In the genomic region with DNA sequence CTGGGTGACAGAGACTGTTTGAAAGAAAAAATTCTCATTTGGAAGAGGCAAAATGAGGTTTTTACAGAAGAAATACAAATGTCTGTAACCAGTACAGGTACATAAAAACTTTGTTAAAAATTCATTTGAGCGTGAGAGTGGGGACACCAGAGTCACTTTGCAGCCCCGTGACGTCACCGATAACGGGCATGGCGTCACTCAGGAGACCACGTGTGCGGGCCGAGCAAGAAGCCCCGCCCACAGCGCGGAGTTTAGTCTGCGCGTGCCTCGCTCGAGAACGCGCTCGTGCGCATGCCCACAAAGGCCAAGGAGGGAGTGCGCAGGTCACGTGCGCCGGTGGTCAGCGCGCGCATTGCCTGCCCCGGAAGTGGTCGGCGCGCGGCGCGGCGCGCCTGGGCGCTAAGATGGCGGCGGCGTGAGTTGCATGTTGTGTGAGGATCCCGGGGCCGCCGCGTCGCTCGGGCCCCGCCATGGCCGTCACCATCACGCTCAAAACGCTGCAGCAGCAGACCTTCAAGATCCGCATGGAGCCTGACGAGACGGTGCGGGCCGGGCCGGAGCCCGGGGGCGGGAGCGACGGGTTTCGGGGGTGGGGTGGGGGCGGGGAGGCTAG, we compare ENCODE assay signal across 1 cellular context.
A peak's percentile ranks its signal among the peaks of the same experiment; 100 is the strongest.
TF ChIP-seq lines count a peak whose summit lies in the region.

A gene (plus strand): TSS at position 384 of the 613 bp plus-strand sequence. CDS start 87 bp downstream, at position 471.

TF ChIP-seq in HepG2, 621 proteins besides CTCF, POLR2A, EP300 and RAD21 (continued from another document and continues in another):
- TF ChIP-seq, protein P1, sequence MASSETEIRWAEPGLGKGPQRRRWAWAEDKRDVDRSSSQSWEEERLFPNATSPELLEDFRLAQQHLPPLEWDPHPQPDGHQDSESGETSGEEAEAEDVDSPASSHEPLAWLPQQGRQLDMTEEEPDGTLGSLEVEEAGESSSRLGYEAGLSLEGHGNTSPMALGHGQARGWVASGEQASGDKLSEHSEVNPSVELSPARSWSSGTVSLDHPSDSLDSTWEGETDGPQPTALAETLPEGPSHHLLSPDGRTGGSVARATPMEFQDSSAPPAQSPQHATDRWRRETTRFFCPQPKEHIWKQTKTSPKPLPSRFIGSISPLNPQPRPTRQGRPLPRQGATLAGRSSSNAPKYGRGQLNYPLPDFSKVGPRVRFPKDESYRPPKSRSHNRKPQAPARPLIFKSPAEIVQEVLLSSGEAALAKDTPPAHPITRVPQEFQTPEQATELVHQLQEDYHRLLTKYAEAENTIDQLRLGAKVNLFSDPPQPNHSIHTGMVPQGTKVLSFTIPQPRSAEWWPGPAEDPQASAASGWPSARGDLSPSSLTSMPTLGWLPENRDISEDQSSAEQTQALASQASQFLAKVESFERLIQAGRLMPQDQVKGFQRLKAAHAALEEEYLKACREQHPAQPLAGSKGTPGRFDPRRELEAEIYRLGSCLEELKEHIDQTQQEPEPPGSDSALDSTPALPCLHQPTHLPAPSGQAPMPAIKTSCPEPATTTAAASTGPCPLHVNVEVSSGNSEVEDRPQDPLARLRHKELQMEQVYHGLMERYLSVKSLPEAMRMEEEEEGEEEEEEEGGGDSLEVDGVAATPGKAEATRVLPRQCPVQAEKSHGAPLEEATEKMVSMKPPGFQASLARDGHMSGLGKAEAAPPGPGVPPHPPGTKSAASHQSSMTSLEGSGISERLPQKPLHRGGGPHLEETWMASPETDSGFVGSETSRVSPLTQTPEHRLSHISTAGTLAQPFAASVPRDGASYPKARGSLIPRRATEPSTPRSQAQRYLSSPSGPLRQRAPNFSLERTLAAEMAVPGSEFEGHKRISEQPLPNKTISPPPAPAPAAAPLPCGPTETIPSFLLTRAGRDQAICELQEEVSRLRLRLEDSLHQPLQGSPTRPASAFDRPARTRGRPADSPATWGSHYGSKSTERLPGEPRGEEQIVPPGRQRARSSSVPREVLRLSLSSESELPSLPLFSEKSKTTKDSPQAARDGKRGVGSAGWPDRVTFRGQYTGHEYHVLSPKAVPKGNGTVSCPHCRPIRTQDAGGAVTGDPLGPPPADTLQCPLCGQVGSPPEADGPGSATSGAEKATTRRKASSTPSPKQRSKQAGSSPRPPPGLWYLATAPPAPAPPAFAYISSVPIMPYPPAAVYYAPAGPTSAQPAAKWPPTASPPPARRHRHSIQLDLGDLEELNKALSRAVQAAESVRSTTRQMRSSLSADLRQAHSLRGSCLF (CRISPR knock-in tag; IDR thresholded peaks at IDR 0.05; ENCODE audit: borderline replicate concordance) = 0 out of 2 replicates have a peak, but pooled peaks have one; percentile 19
- TF ChIP-seq, protein P2, sequence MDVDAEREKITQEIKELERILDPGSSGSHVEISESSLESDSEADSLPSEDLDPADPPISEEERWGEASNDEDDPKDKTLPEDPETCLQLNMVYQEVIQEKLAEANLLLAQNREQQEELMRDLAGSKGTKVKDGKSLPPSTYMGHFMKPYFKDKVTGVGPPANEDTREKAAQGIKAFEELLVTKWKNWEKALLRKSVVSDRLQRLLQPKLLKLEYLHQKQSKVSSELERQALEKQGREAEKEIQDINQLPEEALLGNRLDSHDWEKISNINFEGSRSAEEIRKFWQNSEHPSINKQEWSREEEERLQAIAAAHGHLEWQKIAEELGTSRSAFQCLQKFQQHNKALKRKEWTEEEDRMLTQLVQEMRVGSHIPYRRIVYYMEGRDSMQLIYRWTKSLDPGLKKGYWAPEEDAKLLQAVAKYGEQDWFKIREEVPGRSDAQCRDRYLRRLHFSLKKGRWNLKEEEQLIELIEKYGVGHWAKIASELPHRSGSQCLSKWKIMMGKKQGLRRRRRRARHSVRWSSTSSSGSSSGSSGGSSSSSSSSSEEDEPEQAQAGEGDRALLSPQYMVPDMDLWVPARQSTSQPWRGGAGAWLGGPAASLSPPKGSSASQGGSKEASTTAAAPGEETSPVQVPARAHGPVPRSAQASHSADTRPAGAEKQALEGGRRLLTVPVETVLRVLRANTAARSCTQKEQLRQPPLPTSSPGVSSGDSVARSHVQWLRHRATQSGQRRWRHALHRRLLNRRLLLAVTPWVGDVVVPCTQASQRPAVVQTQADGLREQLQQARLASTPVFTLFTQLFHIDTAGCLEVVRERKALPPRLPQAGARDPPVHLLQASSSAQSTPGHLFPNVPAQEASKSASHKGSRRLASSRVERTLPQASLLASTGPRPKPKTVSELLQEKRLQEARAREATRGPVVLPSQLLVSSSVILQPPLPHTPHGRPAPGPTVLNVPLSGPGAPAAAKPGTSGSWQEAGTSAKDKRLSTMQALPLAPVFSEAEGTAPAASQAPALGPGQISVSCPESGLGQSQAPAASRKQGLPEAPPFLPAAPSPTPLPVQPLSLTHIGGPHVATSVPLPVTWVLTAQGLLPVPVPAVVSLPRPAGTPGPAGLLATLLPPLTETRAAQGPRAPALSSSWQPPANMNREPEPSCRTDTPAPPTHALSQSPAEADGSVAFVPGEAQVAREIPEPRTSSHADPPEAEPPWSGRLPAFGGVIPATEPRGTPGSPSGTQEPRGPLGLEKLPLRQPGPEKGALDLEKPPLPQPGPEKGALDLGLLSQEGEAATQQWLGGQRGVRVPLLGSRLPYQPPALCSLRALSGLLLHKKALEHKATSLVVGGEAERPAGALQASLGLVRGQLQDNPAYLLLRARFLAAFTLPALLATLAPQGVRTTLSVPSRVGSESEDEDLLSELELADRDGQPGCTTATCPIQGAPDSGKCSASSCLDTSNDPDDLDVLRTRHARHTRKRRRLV (CRISPR knock-in tag; IDR thresholded peaks at IDR 0.05) = no peak
- TF ChIP-seq ZNF839 (CRISPR knock-in tag; IDR thresholded peaks at IDR 0.05; ENCODE audit: borderline replicate concordance) = no peak
- no peak for TF ChIP-seq ZNF337 (CRISPR knock-in tag; IDR thresholded peaks at IDR 0.05; ENCODE audit: borderline replicate concordance, low read depth)
- TF ChIP-seq, protein P3, sequence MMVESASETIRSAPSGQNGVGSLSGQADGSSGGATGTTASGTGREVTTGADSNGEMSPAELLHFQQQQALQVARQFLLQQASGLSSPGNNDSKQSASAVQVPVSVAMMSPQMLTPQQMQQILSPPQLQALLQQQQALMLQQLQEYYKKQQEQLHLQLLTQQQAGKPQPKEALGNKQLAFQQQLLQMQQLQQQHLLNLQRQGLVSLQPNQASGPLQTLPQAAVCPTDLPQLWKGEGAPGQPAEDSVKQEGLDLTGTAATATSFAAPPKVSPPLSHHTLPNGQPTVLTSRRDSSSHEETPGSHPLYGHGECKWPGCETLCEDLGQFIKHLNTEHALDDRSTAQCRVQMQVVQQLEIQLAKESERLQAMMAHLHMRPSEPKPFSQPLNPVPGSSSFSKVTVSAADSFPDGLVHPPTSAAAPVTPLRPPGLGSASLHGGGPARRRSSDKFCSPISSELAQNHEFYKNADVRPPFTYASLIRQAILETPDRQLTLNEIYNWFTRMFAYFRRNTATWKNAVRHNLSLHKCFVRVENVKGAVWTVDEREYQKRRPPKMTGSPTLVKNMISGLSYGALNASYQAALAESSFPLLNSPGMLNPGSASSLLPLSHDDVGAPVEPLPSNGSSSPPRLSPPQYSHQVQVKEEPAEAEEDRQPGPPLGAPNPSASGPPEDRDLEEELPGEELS (CRISPR knock-in tag; IDR thresholded peaks at IDR 0.05) = peak; percentile 72; the same call in 1 of the 2 replicates
- TF ChIP-seq PCBP1 (IDR thresholded peaks at IDR 0.05; ENCODE audit: borderline replicate concordance, low read depth, low read length) = 0 out of 2 replicates have a peak, but pooled peaks have one; percentile 30
- 0 out of 2 replicates have a peak, but pooled peaks have one; percentile 18 for TF ChIP-seq ZKSCAN1 (IDR thresholded peaks at IDR 0.05; ENCODE audit: low read length)
- no peak for TF ChIP-seq ZNF30 (CRISPR knock-in tag; IDR thresholded peaks at IDR 0.05)
- peak; percentile 76; the same call in 1 of the 2 replicates for TF ChIP-seq KAT7 (CRISPR knock-in tag; IDR thresholded peaks at IDR 0.05; ENCODE audit: borderline replicate concordance)
- peak; percentile 75; the same call in 1 of the 2 replicates for TF ChIP-seq NFE2L1 (CRISPR knock-in tag; IDR thresholded peaks at IDR 0.05; ENCODE audit: borderline replicate concordance)
- TF ChIP-seq ZNF235 (CRISPR knock-in tag; IDR thresholded peaks at IDR 0.05; ENCODE audit: borderline replicate concordance) = no peak
- peak; percentile 69 for TF ChIP-seq SRSF1 (optimal IDR thresholded peaks at IDR 0.05; ENCODE audit: low read depth, low read length)
- TF ChIP-seq SNAPC2 (CRISPR knock-in tag; IDR thresholded peaks at IDR 0.05) = no peak
- TF ChIP-seq, protein P4, sequence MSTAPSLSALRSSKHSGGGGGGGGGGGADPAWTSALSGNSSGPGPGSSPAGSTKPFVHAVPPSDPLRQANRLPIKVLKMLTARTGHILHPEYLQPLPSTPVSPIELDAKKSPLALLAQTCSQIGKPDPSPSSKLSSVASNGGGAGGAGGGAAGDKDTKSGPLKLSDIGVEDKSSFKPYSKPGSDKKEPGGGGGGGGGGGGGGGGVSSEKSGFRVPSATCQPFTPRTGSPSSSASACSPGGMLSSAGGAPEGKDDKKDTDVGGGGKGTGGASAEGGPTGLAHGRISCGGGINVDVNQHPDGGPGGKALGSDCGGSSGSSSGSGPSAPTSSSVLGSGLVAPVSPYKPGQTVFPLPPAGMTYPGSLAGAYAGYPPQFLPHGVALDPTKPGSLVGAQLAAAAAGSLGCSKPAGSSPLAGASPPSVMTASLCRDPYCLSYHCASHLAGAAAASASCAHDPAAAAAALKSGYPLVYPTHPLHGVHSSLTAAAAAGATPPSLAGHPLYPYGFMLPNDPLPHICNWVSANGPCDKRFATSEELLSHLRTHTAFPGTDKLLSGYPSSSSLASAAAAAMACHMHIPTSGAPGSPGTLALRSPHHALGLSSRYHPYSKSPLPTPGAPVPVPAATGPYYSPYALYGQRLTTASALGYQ (CRISPR knock-in tag; IDR thresholded peaks at IDR 0.05) = peak; percentile 75; the same call in 1 of the 2 replicates
- TF ChIP-seq, protein P5, sequence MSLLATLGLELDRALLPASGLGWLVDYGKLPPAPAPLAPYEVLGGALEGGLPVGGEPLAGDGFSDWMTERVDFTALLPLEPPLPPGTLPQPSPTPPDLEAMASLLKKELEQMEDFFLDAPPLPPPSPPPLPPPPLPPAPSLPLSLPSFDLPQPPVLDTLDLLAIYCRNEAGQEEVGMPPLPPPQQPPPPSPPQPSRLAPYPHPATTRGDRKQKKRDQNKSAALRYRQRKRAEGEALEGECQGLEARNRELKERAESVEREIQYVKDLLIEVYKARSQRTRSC (CRISPR knock-in tag; IDR thresholded peaks at IDR 0.05; ENCODE audit: low read depth) = no peak
- peak; percentile 80 for TF ChIP-seq POGZ (CRISPR knock-in tag; IDR thresholded peaks at IDR 0.05)
- peak; percentile 63; the same call in 1 of the 2 replicates for TF ChIP-seq SMAD1 (CRISPR knock-in tag; IDR thresholded peaks at IDR 0.05; ENCODE audit: borderline replicate concordance, low read depth)
- TF ChIP-seq, protein P6, sequence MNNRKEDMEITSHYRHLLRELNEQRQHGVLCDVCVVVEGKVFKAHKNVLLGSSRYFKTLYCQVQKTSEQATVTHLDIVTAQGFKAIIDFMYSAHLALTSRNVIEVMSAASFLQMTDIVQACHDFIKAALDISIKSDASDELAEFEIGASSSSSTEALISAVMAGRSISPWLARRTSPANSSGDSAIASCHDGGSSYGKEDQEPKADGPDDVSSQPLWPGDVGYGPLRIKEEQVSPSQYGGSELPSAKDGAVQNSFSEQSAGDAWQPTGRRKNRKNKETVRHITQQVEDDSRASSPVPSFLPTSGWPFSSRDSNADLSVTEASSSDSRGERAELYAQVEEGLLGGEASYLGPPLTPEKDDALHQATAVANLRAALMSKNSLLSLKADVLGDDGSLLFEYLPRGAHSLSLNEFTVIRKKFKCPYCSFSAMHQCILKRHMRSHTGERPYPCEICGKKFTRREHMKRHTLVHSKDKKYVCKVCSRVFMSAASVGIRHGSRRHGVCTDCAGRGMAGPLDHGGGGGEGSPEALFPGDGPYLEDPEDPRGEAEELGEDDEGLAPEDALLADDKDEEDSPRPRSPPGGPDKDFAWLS (CRISPR knock-in tag; IDR thresholded peaks at IDR 0.05; ENCODE audit: borderline replicate concordance) = no peak
- TF ChIP-seq CBFB (CRISPR knock-in tag; IDR thresholded peaks at IDR 0.05) = peak; percentile 96
- TF ChIP-seq POLR2G (IDR thresholded peaks at IDR 0.05; ENCODE audit: low read depth, low read length) = peak; percentile 89
- TF ChIP-seq MAZ (IDR thresholded peaks at IDR 0.05; ENCODE audit: borderline replicate concordance, low read depth, low read length) = 0 out of 2 replicates have a peak, but pooled peaks have one; percentile 39
- TF ChIP-seq MAZ (CRISPR knock-in tag; IDR thresholded peaks at IDR 0.05; ENCODE audit: low read depth) = peak; percentile 90
- TF ChIP-seq ARNTL (CRISPR knock-in tag; IDR thresholded peaks at IDR 0.05) = peak; percentile 93
- no peak for TF ChIP-seq NCOA5 (CRISPR knock-in tag; IDR thresholded peaks at IDR 0.05)
- TF ChIP-seq NBN (conservative IDR thresholded peaks at IDR 0.05) = no peak
- no peak for TF ChIP-seq KAT2B (IDR thresholded peaks at IDR 0.05; ENCODE audit: borderline replicate concordance, low read depth, low read length)
- TF ChIP-seq YY1 (IDR thresholded peaks at IDR 0.05; ENCODE audit: insufficient read depth, insufficient replicate concordance, low read depth, low read length) = peak; percentile 98
- TF ChIP-seq, protein P7, sequence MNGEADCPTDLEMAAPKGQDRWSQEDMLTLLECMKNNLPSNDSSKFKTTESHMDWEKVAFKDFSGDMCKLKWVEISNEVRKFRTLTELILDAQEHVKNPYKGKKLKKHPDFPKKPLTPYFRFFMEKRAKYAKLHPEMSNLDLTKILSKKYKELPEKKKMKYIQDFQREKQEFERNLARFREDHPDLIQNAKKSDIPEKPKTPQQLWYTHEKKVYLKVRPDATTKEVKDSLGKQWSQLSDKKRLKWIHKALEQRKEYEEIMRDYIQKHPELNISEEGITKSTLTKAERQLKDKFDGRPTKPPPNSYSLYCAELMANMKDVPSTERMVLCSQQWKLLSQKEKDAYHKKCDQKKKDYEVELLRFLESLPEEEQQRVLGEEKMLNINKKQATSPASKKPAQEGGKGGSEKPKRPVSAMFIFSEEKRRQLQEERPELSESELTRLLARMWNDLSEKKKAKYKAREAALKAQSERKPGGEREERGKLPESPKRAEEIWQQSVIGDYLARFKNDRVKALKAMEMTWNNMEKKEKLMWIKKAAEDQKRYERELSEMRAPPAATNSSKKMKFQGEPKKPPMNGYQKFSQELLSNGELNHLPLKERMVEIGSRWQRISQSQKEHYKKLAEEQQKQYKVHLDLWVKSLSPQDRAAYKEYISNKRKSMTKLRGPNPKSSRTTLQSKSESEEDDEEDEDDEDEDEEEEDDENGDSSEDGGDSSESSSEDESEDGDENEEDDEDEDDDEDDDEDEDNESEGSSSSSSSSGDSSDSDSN (CRISPR knock-in tag; IDR thresholded peaks at IDR 0.05) = 0 out of 2 replicates have a peak, but pooled peaks have one; percentile 39
- peak; percentile 91 for TF ChIP-seq SP4 (CRISPR knock-in tag; IDR thresholded peaks at IDR 0.05)
- TF ChIP-seq, protein P8, sequence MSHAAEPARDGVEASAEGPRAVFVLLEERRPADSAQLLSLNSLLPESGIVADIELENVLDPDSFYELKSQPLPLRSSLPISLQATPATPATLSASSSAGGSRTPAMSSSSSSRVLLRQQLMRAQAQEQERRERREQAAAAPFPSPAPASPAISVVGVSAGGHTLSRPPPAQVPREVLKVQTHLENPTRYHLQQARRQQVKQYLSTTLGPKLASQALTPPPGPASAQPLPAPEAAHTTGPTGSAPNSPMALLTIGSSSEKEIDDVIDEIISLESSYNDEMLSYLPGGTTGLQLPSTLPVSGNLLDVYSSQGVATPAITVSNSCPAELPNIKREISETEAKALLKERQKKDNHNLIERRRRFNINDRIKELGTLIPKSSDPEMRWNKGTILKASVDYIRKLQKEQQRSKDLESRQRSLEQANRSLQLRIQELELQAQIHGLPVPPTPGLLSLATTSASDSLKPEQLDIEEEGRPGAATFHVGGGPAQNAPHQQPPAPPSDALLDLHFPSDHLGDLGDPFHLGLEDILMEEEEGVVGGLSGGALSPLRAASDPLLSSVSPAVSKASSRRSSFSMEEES (CRISPR knock-in tag; IDR thresholded peaks at IDR 0.05) = peak; percentile 95
- no peak for TF ChIP-seq ZNF468 (CRISPR knock-in tag; IDR thresholded peaks at IDR 0.05)
- TF ChIP-seq TBL1XR1 (IDR thresholded peaks at IDR 0.05; ENCODE audit: borderline replicate concordance, low read length, partially characterized antibody) = peak; percentile 58
- no peak for TF ChIP-seq PHB2 (IDR thresholded peaks at IDR 0.05; ENCODE audit: partially characterized antibody)
